ENCODE assay signal across 1 cellular context in genomic region chr2:26462511-26463251, GRCh38.
TF ChIP-seq lines count a peak whose summit lies in the region.

No MANE protein-coding gene starts in this region.

TF ChIP-seq in HepG2, 621 proteins besides CTCF, POLR2A, EP300 and RAD21 (continued from another document):
- TF ChIP-seq, protein P1, sequence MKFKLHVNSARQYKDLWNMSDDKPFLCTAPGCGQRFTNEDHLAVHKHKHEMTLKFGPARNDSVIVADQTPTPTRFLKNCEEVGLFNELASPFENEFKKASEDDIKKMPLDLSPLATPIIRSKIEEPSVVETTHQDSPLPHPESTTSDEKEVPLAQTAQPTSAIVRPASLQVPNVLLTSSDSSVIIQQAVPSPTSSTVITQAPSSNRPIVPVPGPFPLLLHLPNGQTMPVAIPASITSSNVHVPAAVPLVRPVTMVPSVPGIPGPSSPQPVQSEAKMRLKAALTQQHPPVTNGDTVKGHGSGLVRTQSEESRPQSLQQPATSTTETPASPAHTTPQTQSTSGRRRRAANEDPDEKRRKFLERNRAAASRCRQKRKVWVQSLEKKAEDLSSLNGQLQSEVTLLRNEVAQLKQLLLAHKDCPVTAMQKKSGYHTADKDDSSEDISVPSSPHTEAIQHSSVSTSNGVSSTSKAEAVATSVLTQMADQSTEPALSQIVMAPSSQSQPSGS (CRISPR knock-in tag; IDR thresholded peaks at IDR 0.05), result 0 out of 2 replicates have a peak, but pooled peaks have one; percentile 16
- TF ChIP-seq MAFG (CRISPR knock-in tag; IDR thresholded peaks at IDR 0.05) (peak; percentile 70; the same call in 1 of the 2 replicates), ZNF644 (CRISPR knock-in tag; IDR thresholded peaks at IDR 0.05; ENCODE audit: low read depth) (0 out of 2 replicates have a peak, but pooled peaks have one; percentile 35), ZBTB33 (CRISPR knock-in tag; IDR thresholded peaks at IDR 0.05) (0 out of 2 replicates have a peak, but pooled peaks have one; percentile 19), KDM3A (CRISPR knock-in tag; IDR thresholded peaks at IDR 0.05; ENCODE audit: low read depth) (no peak), GRHL1 (CRISPR knock-in tag; conservative IDR thresholded peaks at IDR 0.05) (no peak), NAIF1 (CRISPR knock-in tag; IDR thresholded peaks at IDR 0.05; ENCODE audit: borderline replicate concordance) (no peak), ZBTB38 (CRISPR knock-in tag; IDR thresholded peaks at IDR 0.05) (peak; percentile 49; the same call in 1 of the 2 replicates), FOXA1 (IDR thresholded peaks at IDR 0.05) (no peak), FOXA1 (CRISPR knock-in tag; IDR thresholded peaks at IDR 0.05) (no peak), XRCC5 (optimal IDR thresholded peaks at IDR 0.05; ENCODE audit: low read length) (peak; percentile 90), TEAD3 (CRISPR knock-in tag; optimal IDR thresholded peaks at IDR 0.05; ENCODE audit: borderline replicate concordance) (peak; percentile 66), CREBL2 (CRISPR knock-in tag; IDR thresholded peaks at IDR 0.05; ENCODE audit: borderline replicate concordance) (no peak), NCOA1 (CRISPR knock-in tag; IDR thresholded peaks at IDR 0.05) (no peak), ZSCAN20 (CRISPR knock-in tag; IDR thresholded peaks at IDR 0.05; ENCODE audit: borderline replicate concordance) (no peak), STAG1 (CRISPR knock-in tag; IDR thresholded peaks at IDR 0.05) (peak; percentile 62), FOSL2 (CRISPR knock-in tag; IDR thresholded peaks at IDR 0.05) (peak; percentile 81)
- TF ChIP-seq, protein P2, sequence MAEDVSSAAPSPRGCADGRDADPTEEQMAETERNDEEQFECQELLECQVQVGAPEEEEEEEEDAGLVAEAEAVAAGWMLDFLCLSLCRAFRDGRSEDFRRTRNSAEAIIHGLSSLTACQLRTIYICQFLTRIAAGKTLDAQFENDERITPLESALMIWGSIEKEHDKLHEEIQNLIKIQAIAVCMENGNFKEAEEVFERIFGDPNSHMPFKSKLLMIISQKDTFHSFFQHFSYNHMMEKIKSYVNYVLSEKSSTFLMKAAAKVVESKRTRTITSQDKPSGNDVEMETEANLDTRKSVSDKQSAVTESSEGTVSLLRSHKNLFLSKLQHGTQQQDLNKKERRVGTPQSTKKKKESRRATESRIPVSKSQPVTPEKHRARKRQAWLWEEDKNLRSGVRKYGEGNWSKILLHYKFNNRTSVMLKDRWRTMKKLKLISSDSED (CRISPR knock-in tag; IDR thresholded peaks at IDR 0.05), result 0 out of 2 replicates have a peak, but pooled peaks have one; percentile 39
- TF ChIP-seq, protein P3, sequence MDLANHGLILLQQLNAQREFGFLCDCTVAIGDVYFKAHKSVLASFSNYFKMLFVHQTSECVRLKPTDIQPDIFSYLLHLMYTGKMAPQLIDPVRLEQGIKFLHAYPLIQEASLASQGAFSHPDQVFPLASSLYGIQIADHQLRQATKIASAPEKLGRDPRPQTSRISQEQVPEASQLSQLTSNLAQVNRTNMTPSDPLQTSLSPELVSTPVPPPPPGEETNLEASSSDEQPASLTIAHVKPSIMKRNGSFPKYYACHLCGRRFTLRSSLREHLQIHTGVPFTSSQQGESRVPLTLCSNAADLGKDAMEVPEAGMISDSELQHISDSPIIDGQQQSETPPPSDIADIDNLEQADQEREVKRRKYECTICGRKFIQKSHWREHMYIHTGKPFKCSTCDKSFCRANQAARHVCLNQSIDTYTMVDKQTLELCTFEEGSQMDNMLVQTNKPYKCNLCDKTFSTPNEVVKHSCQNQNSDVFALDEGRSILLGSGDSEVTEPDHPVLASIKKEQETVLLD (CRISPR knock-in tag; IDR thresholded peaks at IDR 0.05; ENCODE audit: low read depth), result no peak
- TF ChIP-seq, protein P4, sequence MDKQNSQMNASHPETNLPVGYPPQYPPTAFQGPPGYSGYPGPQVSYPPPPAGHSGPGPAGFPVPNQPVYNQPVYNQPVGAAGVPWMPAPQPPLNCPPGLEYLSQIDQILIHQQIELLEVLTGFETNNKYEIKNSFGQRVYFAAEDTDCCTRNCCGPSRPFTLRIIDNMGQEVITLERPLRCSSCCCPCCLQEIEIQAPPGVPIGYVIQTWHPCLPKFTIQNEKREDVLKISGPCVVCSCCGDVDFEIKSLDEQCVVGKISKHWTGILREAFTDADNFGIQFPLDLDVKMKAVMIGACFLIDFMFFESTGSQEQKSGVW (CRISPR knock-in tag; IDR thresholded peaks at IDR 0.05; ENCODE audit: borderline replicate concordance), result no peak
